14 cellular contexts compared by ENCODE assay signal in the genomic region with DNA sequence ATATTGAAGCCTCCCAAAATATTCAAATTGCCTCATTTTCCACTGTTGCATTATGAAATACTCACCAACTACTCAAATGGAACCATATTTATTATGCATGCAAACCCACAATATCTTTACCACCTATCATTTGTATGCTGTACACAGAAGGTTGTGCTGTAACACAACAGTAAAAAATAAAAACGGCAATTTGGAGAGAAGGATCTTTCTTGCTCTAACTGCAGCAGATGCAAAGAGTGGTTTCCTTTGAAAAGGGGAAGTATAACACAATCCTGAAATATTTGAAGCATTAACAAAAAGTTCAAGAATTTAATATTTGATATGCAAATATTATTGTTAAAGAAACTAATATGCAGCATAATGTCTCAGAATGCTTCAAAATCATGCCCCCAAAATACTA.
DNase-seq lines count a peak whose midpoint lies in the region.
"Had no signal": no experiment of that assay in that cellular context is flagged by ENCODE, and none has a peak within 500 bp of the region (broad histone marks: within the 10 kb centered on the region; RNA-seq: fewer than 3 reads in every experiment).

No MANE protein-coding gene starts in this region.

- H3K79me2 ChIP-seq in Karpas-422 (ENCODE audit: low read length): no peaks in the 10 kb centered on the region

- H3K27me3 ChIP-seq in BLaER1 (no peaks in the 10 kb centered on the region), Karpas-422 (ENCODE audit: low read length) (no peaks in the 10 kb centered on the region)

- no peak overlapping the region for H3K4me3 ChIP-seq in BLaER1
- H3K4me3 ChIP-seq in Karpas-422 (ENCODE audit: low read length): peak overlapping the region; percentile 24; the same call in 1 of the 2 replicates
- H3K4me3 ChIP-seq: GM12878 had no signal

- DNase-seq in Karpas-422 (peak; percentile 52), NCI-H526 (lab: John Stamatoyannopoulos, UW) (peak; percentile 56 to 77), germinal center (ENCODE audit: low spot score) (peak; percentile 3), cerebellum (ENCODE audit: low spot score) (no peak), NCI-H1694 (lab: John Stamatoyannopoulos, UW) (no peak)
- no peak for DNase-seq in activated T-cell treated with anti-CD3 and anti-CD28 coated beads, Interleukin-2, amount 50 U/mL, for 1 hour
- DNase-seq: Calu3; CD8-positive, alpha-beta T cell; DMS79 treated with DMSO at 0.1 percent for 48 hours; EL; H9 had no signal

- H3K36me3 ChIP-seq in BLaER1 (no peaks in the 10 kb centered on the region), Karpas-422 (ENCODE audit: insufficient read depth, low read length) (no peaks in the 10 kb centered on the region)

- H3K4me2 ChIP-seq in BLaER1 (peak overlapping the region; percentile 76), Karpas-422 (ENCODE audit: low read depth, low read length, poor library complexity, severe bottlenecking) (peak overlapping the region; percentile 56)

- H3K9me2 ChIP-seq in Karpas-422 (replicated peaks; ENCODE audit: insufficient read depth, low read length): no peaks in the 10 kb centered on the region

- peak overlapping the region; percentile 82; the same call in 1 of the 2 replicates for H2AFZ ChIP-seq in Karpas-422 (ENCODE audit: low read length)

- H3K9ac ChIP-seq in BLaER1: no peak overlapping the region
- H3K9ac ChIP-seq in Karpas-422 (ENCODE audit: low read length): no peak overlapping the region

- no peaks in the 10 kb centered on the region for H3K9me3 ChIP-seq in BLaER1
- no peaks in the 10 kb centered on the region for H3K9me3 ChIP-seq in Karpas-422 (ENCODE audit: low read length)

- H3K27ac ChIP-seq in BLaER1: peak overlapping the region; percentile 83
- peak overlapping the region; percentile 92 for H3K27ac ChIP-seq in Karpas-422 (ENCODE audit: low read length)
- H3K27ac ChIP-seq: HL-60 had no signal

- H3K4me1 ChIP-seq in BLaER1 (peaks cover 88% of the 10 kb centered on the region), Karpas-422 (ENCODE audit: low read length) (peaks cover 50% of the 10 kb centered on the region)

- H4K20me1 ChIP-seq in BLaER1 (no peaks in the 10 kb centered on the region), Karpas-422 (ENCODE audit: insufficient read depth, low read depth, low read length) (no peaks in the 10 kb centered on the region)

Comparison
In these comparisons a context has a peak if more than half of its experiments do, and no peak if none do; other contexts are left out.
1. DNase-seq: peak in Karpas-422 (single experiment), NCI-H526 (2 of 2) and germinal center (single experiment); none in activated T-cell treated with anti-CD3 and anti-CD28 coated beads, Interleukin-2, amount 50 U/mL, for 1 hour (single experiment), cerebellum (single experiment) and NCI-H1694 (single experiment).